Comparison of ENCODE assay signal across 2 cellular contexts in the genomic region with DNA sequence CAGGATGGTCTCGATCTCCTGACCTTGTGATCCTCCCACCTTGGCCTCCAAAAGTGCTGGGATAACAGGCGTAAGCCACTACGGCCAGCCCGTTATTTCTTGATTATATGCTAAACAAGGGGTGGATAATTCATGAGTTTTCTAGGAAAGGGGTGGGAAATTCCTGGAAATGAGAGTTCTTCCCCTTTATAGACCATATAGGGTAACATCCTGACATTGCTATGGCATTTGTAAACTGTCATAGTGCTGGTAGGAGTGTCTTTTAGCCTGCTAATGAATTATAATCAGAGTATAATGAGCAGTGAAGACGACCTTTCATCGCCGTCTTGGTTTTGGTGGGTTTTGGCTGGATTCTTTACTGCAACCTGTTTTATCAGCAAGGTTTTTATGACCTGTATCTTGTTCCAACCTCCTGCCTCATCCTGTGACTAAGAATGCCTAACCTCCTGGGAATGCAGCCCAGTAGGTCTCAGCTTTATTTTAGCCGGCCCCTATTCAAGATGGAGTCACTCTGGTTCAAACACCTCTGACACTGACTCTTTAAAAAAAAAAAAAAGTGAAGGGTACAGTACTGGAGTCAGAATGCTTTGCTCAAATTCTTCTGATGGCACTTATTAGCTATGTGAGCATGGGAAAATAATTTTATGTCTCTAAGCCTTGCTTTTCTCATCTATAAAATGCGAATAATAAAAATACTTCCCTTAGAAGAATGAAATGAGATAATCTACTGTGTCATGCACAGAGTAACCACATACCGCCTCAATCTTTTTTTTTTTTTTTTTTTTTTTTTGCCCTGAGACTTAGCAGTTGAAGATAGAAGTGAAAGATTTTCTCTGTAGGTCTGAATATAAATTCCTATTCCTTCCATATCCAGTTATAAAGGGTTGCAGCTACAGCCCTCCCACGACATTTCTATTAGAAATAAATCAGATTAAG.
TF ChIP-seq lines count a peak whose summit lies in the region.

No MANE protein-coding gene starts in this region.

TF ChIP-seq in A549, 52 proteins besides CTCF, POLR2A, EP300 and RAD21:
- TF ChIP-seq CBX2 (IDR thresholded peaks at IDR 0.05; ENCODE audit: borderline replicate concordance, low read depth) (no peak), ESRRA (IDR thresholded peaks at IDR 0.05; ENCODE audit: borderline replicate concordance, low read length) (no peak), HOXA7 (CRISPR knock-in tag; IDR thresholded peaks at IDR 0.05) (peak; percentile 88; the same call in 1 of the 2 replicates), JUN (IDR thresholded peaks at IDR 0.05) (no peak), RFX5 (IDR thresholded peaks at IDR 0.05) (no peak), ZNF302 (CRISPR knock-in tag; IDR thresholded peaks at IDR 0.05) (peak; percentile 99), BHLHE40 (IDR thresholded peaks at IDR 0.05; ENCODE audit: low read depth, low read length) (no peak), HEYL (CRISPR knock-in tag; IDR thresholded peaks at IDR 0.05) (peak; percentile 96; the same call in 1 of the 2 replicates), MAZ (IDR thresholded peaks at IDR 0.05; ENCODE audit: borderline replicate concordance, low read depth, low read length) (no peak), FOXS1 (CRISPR knock-in tag; IDR thresholded peaks at IDR 0.05) (peak; percentile 95), ZSCAN20 (CRISPR knock-in tag; IDR thresholded peaks at IDR 0.05) (peak; percentile 97), RARB (CRISPR knock-in tag; IDR thresholded peaks at IDR 0.05) (peak; percentile 71; the same call in 1 of the 2 replicates), RNF2 (IDR thresholded peaks at IDR 0.05; ENCODE audit: borderline replicate concordance, low read depth) (no peak), CBX8 (IDR thresholded peaks at IDR 0.05) (no peak), EHF (CRISPR knock-in tag; IDR thresholded peaks at IDR 0.05) (peak; percentile 98), NPAS2 (CRISPR knock-in tag; IDR thresholded peaks at IDR 0.05; ENCODE audit: borderline replicate concordance) (peak; percentile 75), RCOR1 (IDR thresholded peaks at IDR 0.05; ENCODE audit: low read depth, low read length) (no peak), SMC3 (IDR thresholded peaks at IDR 0.05) (no peak), HOXB13 (CRISPR knock-in tag; IDR thresholded peaks at IDR 0.05; ENCODE audit: low read depth) (peak; percentile 99), HOXB5 (CRISPR knock-in tag; IDR thresholded peaks at IDR 0.05) (peak; percentile 97), FOSB (CRISPR knock-in tag; IDR thresholded peaks at IDR 0.05) (peak; percentile 90; the same call in 1 of the 2 replicates), CEBPB (IDR thresholded peaks at IDR 0.05) (no peak), MYC (IDR thresholded peaks at IDR 0.05; ENCODE audit: borderline replicate concordance, low read length) (no peak)
- TF ChIP-seq, protein P1, sequence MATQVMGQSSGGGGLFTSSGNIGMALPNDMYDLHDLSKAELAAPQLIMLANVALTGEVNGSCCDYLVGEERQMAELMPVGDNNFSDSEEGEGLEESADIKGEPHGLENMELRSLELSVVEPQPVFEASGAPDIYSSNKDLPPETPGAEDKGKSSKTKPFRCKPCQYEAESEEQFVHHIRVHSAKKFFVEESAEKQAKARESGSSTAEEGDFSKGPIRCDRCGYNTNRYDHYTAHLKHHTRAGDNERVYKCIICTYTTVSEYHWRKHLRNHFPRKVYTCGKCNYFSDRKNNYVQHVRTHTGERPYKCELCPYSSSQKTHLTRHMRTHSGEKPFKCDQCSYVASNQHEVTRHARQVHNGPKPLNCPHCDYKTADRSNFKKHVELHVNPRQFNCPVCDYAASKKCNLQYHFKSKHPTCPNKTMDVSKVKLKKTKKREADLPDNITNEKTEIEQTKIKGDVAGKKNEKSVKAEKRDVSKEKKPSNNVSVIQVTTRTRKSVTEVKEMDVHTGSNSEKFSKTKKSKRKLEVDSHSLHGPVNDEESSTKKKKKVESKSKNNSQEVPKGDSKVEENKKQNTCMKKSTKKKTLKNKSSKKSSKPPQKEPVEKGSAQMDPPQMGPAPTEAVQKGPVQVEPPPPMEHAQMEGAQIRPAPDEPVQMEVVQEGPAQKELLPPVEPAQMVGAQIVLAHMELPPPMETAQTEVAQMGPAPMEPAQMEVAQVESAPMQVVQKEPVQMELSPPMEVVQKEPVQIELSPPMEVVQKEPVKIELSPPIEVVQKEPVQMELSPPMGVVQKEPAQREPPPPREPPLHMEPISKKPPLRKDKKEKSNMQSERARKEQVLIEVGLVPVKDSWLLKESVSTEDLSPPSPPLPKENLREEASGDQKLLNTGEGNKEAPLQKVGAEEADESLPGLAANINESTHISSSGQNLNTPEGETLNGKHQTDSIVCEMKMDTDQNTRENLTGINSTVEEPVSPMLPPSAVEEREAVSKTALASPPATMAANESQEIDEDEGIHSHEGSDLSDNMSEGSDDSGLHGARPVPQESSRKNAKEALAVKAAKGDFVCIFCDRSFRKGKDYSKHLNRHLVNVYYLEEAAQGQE (IDR thresholded peaks at IDR 0.05): no peak
- TF ChIP-seq, protein P2, sequence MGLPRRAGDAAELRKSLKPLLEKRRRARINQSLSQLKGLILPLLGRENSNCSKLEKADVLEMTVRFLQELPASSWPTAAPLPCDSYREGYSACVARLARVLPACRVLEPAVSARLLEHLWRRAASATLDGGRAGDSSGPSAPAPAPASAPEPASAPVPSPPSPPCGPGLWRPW (IDR thresholded peaks at IDR 0.05): no peak
- TF ChIP-seq, protein P3, sequence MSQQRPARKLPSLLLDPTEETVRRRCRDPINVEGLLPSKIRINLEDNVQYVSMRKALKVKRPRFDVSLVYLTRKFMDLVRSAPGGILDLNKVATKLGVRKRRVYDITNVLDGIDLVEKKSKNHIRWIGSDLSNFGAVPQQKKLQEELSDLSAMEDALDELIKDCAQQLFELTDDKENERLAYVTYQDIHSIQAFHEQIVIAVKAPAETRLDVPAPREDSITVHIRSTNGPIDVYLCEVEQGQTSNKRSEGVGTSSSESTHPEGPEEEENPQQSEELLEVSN (IDR thresholded peaks at IDR 0.05; ENCODE audit: borderline replicate concordance, low read depth): no peak
- TF ChIP-seq, protein P4, sequence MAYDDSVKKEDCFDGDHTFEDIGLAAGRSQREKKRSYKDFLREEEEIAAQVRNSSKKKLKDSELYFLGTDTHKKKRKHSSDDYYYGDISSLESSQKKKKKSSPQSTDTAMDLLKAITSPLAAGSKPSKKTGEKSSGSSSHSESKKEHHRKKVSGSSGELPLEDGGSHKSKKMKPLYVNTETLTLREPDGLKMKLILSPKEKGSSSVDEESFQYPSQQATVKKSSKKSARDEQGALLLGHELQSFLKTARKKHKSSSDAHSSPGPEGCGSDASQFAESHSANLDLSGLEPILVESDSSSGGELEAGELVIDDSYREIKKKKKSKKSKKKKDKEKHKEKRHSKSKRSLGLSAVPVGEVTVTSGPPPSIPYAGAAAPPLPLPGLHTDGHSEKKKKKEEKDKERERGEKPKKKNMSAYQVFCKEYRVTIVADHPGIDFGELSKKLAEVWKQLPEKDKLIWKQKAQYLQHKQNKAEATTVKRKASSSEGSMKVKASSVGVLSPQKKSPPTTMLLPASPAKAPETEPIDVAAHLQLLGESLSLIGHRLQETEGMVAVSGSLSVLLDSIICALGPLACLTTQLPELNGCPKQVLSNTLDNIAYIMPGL (CRISPR knock-in tag; IDR thresholded peaks at IDR 0.05; ENCODE audit: borderline replicate concordance): 0 out of 2 replicates have a peak, but pooled peaks have one; percentile 75
- TF ChIP-seq, protein P5, sequence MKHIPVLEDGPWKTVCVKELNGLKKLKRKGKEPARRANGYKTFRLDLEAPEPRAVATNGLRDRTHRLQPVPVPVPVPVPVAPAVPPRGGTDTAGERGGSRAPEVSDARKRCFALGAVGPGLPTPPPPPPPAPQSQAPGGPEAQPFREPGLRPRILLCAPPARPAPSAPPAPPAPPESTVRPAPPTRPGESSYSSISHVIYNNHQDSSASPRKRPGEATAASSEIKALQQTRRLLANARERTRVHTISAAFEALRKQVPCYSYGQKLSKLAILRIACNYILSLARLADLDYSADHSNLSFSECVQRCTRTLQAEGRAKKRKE (CRISPR knock-in tag; IDR thresholded peaks at IDR 0.05; ENCODE audit: low read depth): peak; percentile 99

TF ChIP-seq in endothelial cell of umbilical vein, 7 proteins besides CTCF, POLR2A, EP300 and RAD21:
- TF ChIP-seq, protein P6, sequence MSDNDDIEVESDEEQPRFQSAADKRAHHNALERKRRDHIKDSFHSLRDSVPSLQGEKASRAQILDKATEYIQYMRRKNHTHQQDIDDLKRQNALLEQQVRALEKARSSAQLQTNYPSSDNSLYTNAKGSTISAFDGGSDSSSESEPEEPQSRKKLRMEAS (IDR thresholded peaks at IDR 0.05; ENCODE audit: insufficient read depth, insufficient read length): no peak
- no peak for TF ChIP-seq POLR2AphosphoS5 (IDR thresholded peaks at IDR 0.05; ENCODE audit: insufficient read depth, low read depth, low read length)
- peak; percentile 10 for TF ChIP-seq FOS (IDR thresholded peaks at IDR 0.05; ENCODE audit: borderline replicate concordance, insufficient read depth, low read length)
- TF ChIP-seq MYC (IDR thresholded peaks at IDR 0.05; ENCODE audit: low read depth, low read length): no peak
TF ChIP-seq in endothelial cell of umbilical vein: peak in this region for 1.
